In the genomic region with DNA sequence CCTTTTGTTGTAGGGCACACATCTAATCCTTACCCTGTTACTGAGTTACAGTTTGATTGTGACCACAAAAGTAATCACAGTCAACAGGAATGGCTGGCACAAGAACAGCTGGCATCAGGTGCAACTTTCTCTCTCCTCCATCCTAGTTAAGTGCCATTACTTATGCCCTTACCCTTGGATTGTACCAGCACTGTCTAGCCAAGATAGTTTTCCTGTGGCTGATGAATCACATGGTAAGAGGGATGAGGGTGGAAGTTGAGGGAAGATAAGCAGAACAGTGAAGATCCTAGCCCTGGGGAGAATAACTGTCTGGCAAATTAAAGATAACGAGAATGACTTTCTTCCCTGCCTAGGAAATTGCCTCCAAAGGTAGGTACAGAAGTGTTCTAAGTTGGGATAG, we compare ENCODE assay signal across 22 cellular contexts. TPM values are rescaled to one million over a fixed set of nuclear protein-coding genes. Genes with fewer than 3 reads are reported as not detected.
A peak's percentile ranks its signal among the peaks of the same experiment; 100 is the strongest.
DNase-seq lines count a peak whose midpoint lies in the region; ATAC-seq, FAIRE-seq and TF ChIP-seq lines count a peak whose summit lies in the region.
"Had no signal": no experiment of that assay in that cellular context is flagged by ENCODE, and none has a peak within 500 bp of the region (broad histone marks: within the 10 kb centered on the region; RNA-seq: fewer than 3 reads in every experiment).

No MANE protein-coding gene starts in this region.

- H3K9me1 ChIP-seq in IMR-90 (ENCODE audit: insufficient read depth, low read length) (peaks cover 12% of the 10 kb centered on the region), K562 (ENCODE audit: control insufficient read depth, insufficient read depth, low read length) (no peaks in the 10 kb centered on the region)

- no peak overlapping the region for H3K4ac ChIP-seq in IMR-90 (ENCODE audit: low read depth, low read length)

- no peak overlapping the region for H2AK9ac ChIP-seq in IMR-90 (replicated peaks; ENCODE audit: low read depth, low read length, poor library complexity)

- H3K9me3 ChIP-seq in DND-41 (ENCODE audit: insufficient read depth, low read length, severe bottlenecking) (no peaks in the 10 kb centered on the region), IMR-90 (ENCODE audit: control insufficient read depth, insufficient read depth, low read length) (peaks cover 3% of the 10 kb centered on the region; the same call in 1 of the 2 replicates), K562 (replicated peaks; ENCODE audit: control insufficient read depth, insufficient read depth, low read depth, low read length) (peaks cover 5% of the 10 kb centered on the region), osteoblast (ENCODE audit: low read depth, low read length) (no peaks in the 10 kb centered on the region), HAP-1 (no peaks in the 10 kb centered on the region)
- H3K9me3 ChIP-seq: BE2C, SJSA1, thoracic aorta had no signal

- no peak overlapping the region for H2BK120ac ChIP-seq in IMR-90 (ENCODE audit: low read depth, low read length)

- 0 out of 2 replicates have a peak overlapping the region, but pooled peaks have one; percentile 50 for H3K14ac ChIP-seq in IMR-90 (replicated peaks; ENCODE audit: low read depth, low read length)

- H3K36me3 ChIP-seq in DND-41 (ENCODE audit: insufficient read depth, low read length), result no peaks in the 10 kb centered on the region
- H3K36me3 ChIP-seq in IMR-90 (ENCODE audit: control insufficient read depth, insufficient read depth, low read length), result peaks cover 3% of the 10 kb centered on the region
- H3K36me3 ChIP-seq in K562 (ENCODE audit: control insufficient read depth, insufficient read depth, low read length), result peaks cover 10% of the 10 kb centered on the region
- H3K36me3 ChIP-seq in osteoblast (ENCODE audit: insufficient read depth, low read length), result no peaks in the 10 kb centered on the region
- H3K36me3 ChIP-seq in HAP-1 (replicated peaks), result no peaks in the 10 kb centered on the region
- H3K36me3 ChIP-seq: BE2C, SJSA1, thoracic aorta had no signal

- H3K79me1 ChIP-seq in IMR-90 (ENCODE audit: low read depth in 1 of 2, low read length in 2 of 2), result peaks cover 26 to 41% of the 10 kb centered on the region in 2 experiments

- no peak overlapping the region for H3K27ac ChIP-seq in DND-41 (ENCODE audit: low read length)
- no peak overlapping the region for H3K27ac ChIP-seq in IMR-90 (ENCODE audit: insufficient read depth, low read length)
- no peak overlapping the region; the same call in 2 of the 3 replicates for H3K27ac ChIP-seq in K562 (ENCODE audit: extremely low read depth, low read depth, low read length)
- H3K27ac ChIP-seq in osteoblast (ENCODE audit: low read depth, low read length), result no peak overlapping the region
- H3K27ac ChIP-seq: SJSA1, thoracic aorta had no signal

- no peak overlapping the region for H2AFZ ChIP-seq in DND-41 (ENCODE audit: low read depth, low read length)
- H2AFZ ChIP-seq in IMR-90 (replicated peaks; ENCODE audit: low read length, poor library complexity), result no peak overlapping the region
- no peak overlapping the region for H2AFZ ChIP-seq in K562 (ENCODE audit: low read depth, low read length)
- H2AFZ ChIP-seq in osteoblast (ENCODE audit: low read length), result no peak overlapping the region

- H3K9ac ChIP-seq in DND-41 (ENCODE audit: low read depth, low read length) (no peak overlapping the region), IMR-90 (ENCODE audit: low read depth, low read length) (no peak overlapping the region), K562 (ENCODE audit: insufficient read depth in 1 of 2, low read depth in 2 of 2, low read length in 2 of 2) (no peak overlapping the region)

- peak overlapping the region; percentile 49 for H3K23ac ChIP-seq in IMR-90 (ENCODE audit: low read depth, low read length)

- TF ChIP-seq CTCF in DND-41 (IDR thresholded peaks at IDR 0.05; ENCODE audit: borderline replicate concordance, extremely low read depth, low read length, poor library complexity, severe bottlenecking), result no peak
- TF ChIP-seq CTCF in IMR-90 (conservative IDR thresholded peaks at IDR 0.05; ENCODE audit: low read depth, low read length), result no peak
- no peak for TF ChIP-seq CTCF in K562 (IDR thresholded peaks at IDR 0.05 in 2 of 3, conservative IDR thresholded peaks at IDR 0.05 in 1 of 3; ENCODE audit: insufficient read depth in 2 of 3, low read depth in 1 of 3, low read length in 3 of 3)
- TF ChIP-seq CTCF in osteoblast (IDR thresholded peaks at IDR 0.05; ENCODE audit: extremely low read depth, low read depth, low read length), result no peak
- no peak for TF ChIP-seq CTCF in Calu3 (IDR thresholded peaks at IDR 0.05; ENCODE audit: unreplicated experiment)

- no peaks in the 10 kb centered on the region for H3K27me3 ChIP-seq in DND-41 (ENCODE audit: insufficient read depth, low read length, poor library complexity)
- H3K27me3 ChIP-seq in IMR-90 (ENCODE audit: control insufficient read depth, insufficient read depth, low read length), result no peaks in the 10 kb centered on the region
- H3K27me3 ChIP-seq in K562 (ENCODE audit: control insufficient read depth in 2 of 2, insufficient read depth in 2 of 2, low read length in 2 of 2), result no peaks in the 10 kb centered on the region
- no peaks in the 10 kb centered on the region for H3K27me3 ChIP-seq in osteoblast (ENCODE audit: insufficient read depth, low read length)
- no peaks in the 10 kb centered on the region for H3K27me3 ChIP-seq in HAP-1 (ENCODE audit: low read depth)
- H3K27me3 ChIP-seq: BE2C, SJSA1 had no signal

- H3K4me3 Mint-ChIP-seq in Calu3 (ENCODE audit: low read depth, unreplicated experiment), result no peak overlapping the region

- FAIRE-seq in K562 (lab: Jason Lieb, UNC), result peak; percentile 85

- H3K4me1 ChIP-seq in DND-41 (ENCODE audit: insufficient read depth, low read length), result no peaks in the 10 kb centered on the region
- H3K4me1 ChIP-seq in IMR-90 (ENCODE audit: control insufficient read depth, insufficient read depth, low read length), result peaks cover 11% of the 10 kb centered on the region
- peaks cover 7 to 35% of the 10 kb centered on the region in 2 experiments for H3K4me1 ChIP-seq in K562 (replicated peaks in 1 of 2; ENCODE audit: control insufficient read depth in 2 of 2, insufficient read depth in 2 of 2, low read length in 2 of 2)
- peaks cover 35% of the 10 kb centered on the region for H3K4me1 ChIP-seq in osteoblast (ENCODE audit: insufficient read depth, low read length)
- H3K4me1 ChIP-seq in HAP-1, result peaks cover 7% of the 10 kb centered on the region
- H3K4me1 ChIP-seq: BE2C had no signal

- H3K18ac ChIP-seq in IMR-90 (ENCODE audit: low read depth, low read length), result peak overlapping the region; percentile 29; the same call in 1 of the 2 replicates

- H2BK5ac ChIP-seq in IMR-90 (ENCODE audit: low read depth, low read length, poor library complexity, severe bottlenecking), result no peak overlapping the region

- no peak overlapping the region for H3K56ac ChIP-seq in IMR-90 (ENCODE audit: extremely low read depth, insufficient read depth, low read length)

- no peak overlapping the region for H2BK15ac ChIP-seq in IMR-90 (ENCODE audit: low read depth, low read length)

- no peak overlapping the region; a peak in 1 of 4 replicates for H4K8ac ChIP-seq in IMR-90 (ENCODE audit: low read depth in 2 of 2, low read length in 2 of 2)

- POLR2A ChIA-PET in IMR-90 (lab: Charles Lee; ENCODE audit: unreplicated experiment) (interaction anchor here (0.6 kb wide), 1 partner anchor 11 kb away, joined by 3 read pairs; no protein-coding TSS in a partner anchor), K562 (lab: Yijun Ruan, JAX) (interaction anchor here (1.0 to 2.1 kb wide), 2 partner anchors 10 to 17 kb away, joined by 5 to 7 read pairs; no protein-coding TSS in a partner anchor)

- no peak overlapping the region for H3K27ac Mint-ChIP-seq in Calu3 (ENCODE audit: unreplicated experiment)

- H3K4me2 ChIP-seq in DND-41 (ENCODE audit: insufficient read depth, low read length), result no peak overlapping the region
- no peak overlapping the region for H3K4me2 ChIP-seq in IMR-90 (ENCODE audit: low read depth, low read length)
- 0 out of 2 replicates have a peak overlapping the region, but pooled peaks have one; percentile 17 for H3K4me2 ChIP-seq in K562 (ENCODE audit: insufficient read depth, low read length)
- H3K4me2 ChIP-seq in osteoblast (ENCODE audit: insufficient read depth, low read length), result peak overlapping the region; percentile 29

- no peak overlapping the region for H4K91ac ChIP-seq in IMR-90 (ENCODE audit: insufficient read depth, low read depth, low read length)

- TF ChIP-seq POLR2A in IMR-90 (IDR thresholded peaks at IDR 0.05; ENCODE audit: low read depth, low read length) (no peak), K562 (conservative IDR thresholded peaks at IDR 0.05) (no peak)

- no peak overlapping the region for H2AK5ac ChIP-seq in IMR-90 (ENCODE audit: low read depth, low read length)

- H3K4me3 ChIP-seq in DND-41 (ENCODE audit: low read depth in 1 of 2, low read length in 2 of 2) (no peak overlapping the region), IMR-90 (ENCODE audit: insufficient read depth, low read depth, low read length) (no peak overlapping the region), K562 (no peak overlapping the region), osteoblast (ENCODE audit: insufficient read depth, low read length) (no peak overlapping the region), HAP-1 (no peak overlapping the region)
- H3K4me3 ChIP-seq: SJSA1, thoracic aorta had no signal

- H3K79me2 ChIP-seq in DND-41 (ENCODE audit: insufficient read depth, low read length), result no peaks in the 10 kb centered on the region
- H3K79me2 ChIP-seq in K562 (ENCODE audit: control insufficient read depth, insufficient read depth, low read length), result peaks cover 59% of the 10 kb centered on the region
- H3K79me2 ChIP-seq in osteoblast (ENCODE audit: insufficient read depth, low read length), result peaks cover 35% of the 10 kb centered on the region

- H3K4me1 Mint-ChIP-seq in Calu3 (ENCODE audit: low read depth, unreplicated experiment), result peaks cover 20% of the 10 kb centered on the region

- in situ Hi-C loops in IMR-90 (cut with MboI; ENCODE audit: low sequenced_read_pairs) (no loop called here), K562 (cut with MboI) (no loop called here), HAP-1 (cut with MboI; ENCODE audit: low sequenced_read_pairs) (no loop called here)

- H4K20me1 ChIP-seq in DND-41 (ENCODE audit: insufficient read depth, low read length) (no peaks in the 10 kb centered on the region), IMR-90 (ENCODE audit: insufficient read depth, low read length) (peaks cover 3% of the 10 kb centered on the region; the same call in 1 of the 2 replicates), K562 (replicated peaks; ENCODE audit: control insufficient read depth, insufficient read depth, low read length) (peaks cover 5% of the 10 kb centered on the region; the same call in 1 of the 2 replicates), osteoblast (ENCODE audit: insufficient read depth, low read length) (peaks cover 5% of the 10 kb centered on the region)

- CTCF ChIA-PET in IMR-90 (lab: Yijun Ruan, JAX) (no interaction called here), K562 (lab: Yijun Ruan, JAX; ENCODE audit: low intra/inter-chr PET ratio) (no interaction called here), Calu3 (lab: Charles Lee) (no interaction called here)

- dilution Hi-C loops in IMR-90 (cut with HindIII; ENCODE audit: low sequenced_read_pairs, unreplicated experiment), result no loop called here

- DNase-seq in DND-41 (no peak), IMR-90 (no peak), K562 (ENCODE audit: extremely low read depth in 1 of 4, low spot score in 3 of 4) (peak; percentile 43 to 77 (median 63)), osteoblast (ENCODE audit: insufficient read length, low spot score, missing footprints) (peak; percentile 42), Calu3 (no peak), AML-193 (lab: John Stamatoyannopoulos, UW) (no peak), cortex of kidney (lab: John Stamatoyannopoulos, UW) (no peak), HAP-1 (ENCODE audit: low spot score in 2 of 2) (no peak)
- DNase-seq: activated CD4-positive, alpha-beta T cell treated with anti-CD3 and anti-CD28 coated beads for 1 hour; activated effector memory CD4-positive, alpha-beta T cell treated with Interleukin-2 at 50 U/mL for 16 hours; amniotic stem cell; BE2C; effector CD8-positive, alpha-beta T cell; GOT3; head of caudate nucleus; islet precursor cell; Kasumi-1; NCI-H1436 treated with DMSO at 0.1 percent for 48 hours; NCI-H510A; stimulated activated CD4-positive, alpha-beta T cell treated with anti-CD3 and anti-CD28 coated beads, Interleukin-4, amount 100 ng/mL, for 24 hours had no signal

- no TSS peak for BruUV-seq in IMR-90 (replicated peaks; lab: Mats Ljungman, UMichigan)
- no TSS peak for BruUV-seq in K562 (replicated peaks; lab: Mats Ljungman, UMichigan)
- no TSS peak for BruUV-seq in Calu3 (replicated peaks; lab: Mats Ljungman, UMichigan)

- WGBS in IMR-90 (ENCODE audit: extremely low coverage in 2 of 2, insufficient read length in 1 of 2), 2 experiments, result no CpG with 5 or more reads among the region's 1 CpG
- 0% methylated on average over 1 of the region's 1 CpG for WGBS in K562 (ENCODE audit: insufficient coverage, low coverage, missing lambda C conversion rate)

- intact Hi-C loops in IMR-90 (cut with micrococcal nuclease), result no loop called here
- intact Hi-C loops in K562 (cut with micrococcal nuclease), result no loop called here
- intact Hi-C loops in Calu3 (cut with micrococcal nuclease; ENCODE audit: unreplicated experiment), result loop anchor here (5.0 kb wide), 1 partner anchor 42 kb away; a partner anchor contains a TSS

- no peaks in the 10 kb centered on the region for H3K27me3 Mint-ChIP-seq in Calu3 (ENCODE audit: unreplicated experiment)

- ATAC-seq in DND-41 (ENCODE audit: insufficient read depth, low read depth) (peak; percentile 40; the same call in 1 of the 3 replicates), IMR-90 (ENCODE audit: low read depth) (no peak), K562 (peak; percentile 77)

- H3K36me3 Mint-ChIP-seq in Calu3 (ENCODE audit: insufficient read depth, unreplicated experiment), result peaks cover 7% of the 10 kb centered on the region

- H3K9me3 Mint-ChIP-seq in Calu3 (ENCODE audit: low read depth, unreplicated experiment), result no peaks in the 10 kb centered on the region

- TF ChIP-seq RAD21 in IMR-90 (IDR thresholded peaks at IDR 0.05; ENCODE audit: low read length) (no peak), K562 (CRISPR knock-in tag; conservative IDR thresholded peaks at IDR 0.05 in 1 of 2, IDR thresholded peaks at IDR 0.05 in 1 of 2) (peak in 1 of 2 experiments; percentile 6; a peak in 1 of 4 replicates)

- no peak overlapping the region for H2BK20ac ChIP-seq in IMR-90 (ENCODE audit: low read depth, low read length)

- no peak overlapping the region for H4K5ac ChIP-seq in IMR-90 (ENCODE audit: low read depth, low read length)

- TF ChIP-seq EP300 in K562 (IDR thresholded peaks at IDR 0.05; ENCODE audit: low read length), result peak; percentile 87

RNA-seq across cellular contexts. Expression of a gene that starts 42.0 kb away (rescaled TPM):
- 16.7 and 20.4 TPM in 2 replicates for total RNA-seq in IMR-90 (2012; rRNA removed)
- polyA plus RNA-seq in IMR-90 (2012; rRNA removed), result 11.7 TPM in 2 replicates
- polyA plus RNA-seq in IMR-90 (2012; cell fraction: cytosol; rRNA removed), result 2.5 and 2.7 TPM in 2 replicates
- polyA plus RNA-seq in IMR-90 (2012; cell fraction: nucleus; rRNA removed; ENCODE audit: low replicate concordance), result 7.8 and 59.2 TPM in 2 replicates
- total RNA-seq in K562 (2011; cell fraction: chromatin; rRNA removed; ENCODE audit: low replicate concordance), result 38.7 and 108 TPM in 2 replicates
- 21.5 and 25.4 TPM in 2 replicates for total RNA-seq in K562 (2011; cell fraction: nucleolus; rRNA removed)
- 49.3 and 95.0 TPM in 2 replicates for total RNA-seq in K562 (2011; cell fraction: nucleoplasm; rRNA removed)
- 11.8 and 13.8 TPM in 2 replicates for total RNA-seq in K562 (2014; rRNA removed)
- total RNA-seq in K562 (2014; rRNA removed; fragmentation: Illumina TruSeq; extraction: Trizol), result 18.7 and 20.6 TPM in 2 replicates
- 14.4 TPM in 2 replicates for total RNA-seq in K562 (2015; rRNA removed; fragmentation: Illumina TruSeq; extraction: Trizol)
- total RNA-seq in K562 (2021), result 25.6 and 26.5 TPM in 2 replicates
- 20.3 and 25.0 TPM in 2 replicates for polyA plus RNA-seq in K562 (2011; rRNA removed)
- 5.9 and 15.0 TPM in 2 replicates for polyA plus RNA-seq in K562 (2011; cell fraction: cytosol; rRNA removed)
- 58.9 and 61.8 TPM in 2 replicates for polyA plus RNA-seq in K562 (2011; cell fraction: nucleus; rRNA removed)
- 5.7 and 11.9 TPM in 2 replicates for polyA plus RNA-seq in K562 (2012)
- polyA plus RNA-seq in K562 (2014; fragmentation: Illumina TruSeq; extraction: Trizol), result 10.9 and 12.0 TPM in 2 replicates
- polyA plus RNA-seq in K562 (2014; fragmentation: Nextera tagmentation; extraction: Ambion mirVana), result 1 to 10 TPM; 2.9 to 4.0 TPM
- polyA plus RNA-seq in K562 (2014; rRNA removed), result 6.4 and 9.6 TPM in 2 replicates
- polyA minus RNA-seq in K562 (2011; rRNA and poly(A)+ RNA removed), result 77.9 and 82.9 TPM in 2 replicates
- 30.2 and 36.7 TPM in 2 replicates for polyA minus RNA-seq in K562 (2011; cell fraction: cytosol; rRNA and poly(A)+ RNA removed)
- 49.7 and 70.3 TPM in 2 replicates for polyA minus RNA-seq in K562 (2011; cell fraction: nucleus; rRNA and poly(A)+ RNA removed)
- total RNA-seq in osteoblast, result 22.8 and 24.8 TPM in 2 replicates
- total RNA-seq in Calu3 (2022), result 15.4 and 16.4 TPM in 2 replicates

Comparison
In these comparisons a context has a peak if more than half of its experiments do, and no peak if none do; other contexts are left out.
1. DNase-seq: peak in K562 (4 of 4) and osteoblast (single experiment); none in DND-41 (single experiment), IMR-90 (single experiment), Calu3 (single experiment), AML-193 (0 of 2), cortex of kidney (single experiment) and HAP-1 (0 of 2).
2. H3K4me2 ChIP-seq: peak in K562 (single experiment) and osteoblast (single experiment); none in DND-41 (single experiment) and IMR-90 (single experiment).